ENCODE assay signal across 8 cellular contexts in genomic region chr12:132887513-132888341, GRCh38. TPM values are rescaled to one million over a fixed set of nuclear protein-coding genes. Genes with fewer than 3 reads are reported as not detected.
DNase-seq lines count a peak whose midpoint lies in the region; ATAC-seq and TF ChIP-seq lines count a peak whose summit lies in the region.

A gene with protein sequence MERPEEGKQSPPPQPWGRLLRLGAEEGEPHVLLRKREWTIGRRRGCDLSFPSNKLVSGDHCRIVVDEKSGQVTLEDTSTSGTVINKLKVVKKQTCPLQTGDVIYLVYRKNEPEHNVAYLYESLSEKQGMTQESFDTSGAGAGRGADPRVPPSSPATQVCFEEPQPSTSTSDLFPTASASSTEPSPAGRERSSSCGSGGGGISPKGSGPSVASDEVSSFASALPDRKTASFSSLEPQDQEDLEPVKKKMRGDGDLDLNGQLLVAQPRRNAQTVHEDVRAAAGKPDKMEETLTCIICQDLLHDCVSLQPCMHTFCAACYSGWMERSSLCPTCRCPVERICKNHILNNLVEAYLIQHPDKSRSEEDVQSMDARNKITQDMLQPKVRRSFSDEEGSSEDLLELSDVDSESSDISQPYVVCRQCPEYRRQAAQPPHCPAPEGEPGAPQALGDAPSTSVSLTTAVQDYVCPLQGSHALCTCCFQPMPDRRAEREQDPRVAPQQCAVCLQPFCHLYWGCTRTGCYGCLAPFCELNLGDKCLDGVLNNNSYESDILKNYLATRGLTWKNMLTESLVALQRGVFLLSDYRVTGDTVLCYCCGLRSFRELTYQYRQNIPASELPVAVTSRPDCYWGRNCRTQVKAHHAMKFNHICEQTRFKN (minus strand): TSS chr12:132887605. CDS start chr12:132887328, 277 bp downstream.

- H3K27ac Mint-ChIP-seq in CD4-positive, CD25-positive, alpha-beta regulatory T cell = peak within 1 kb of the TSS; percentile 100

- no peaks in the 10 kb centered on the region for H3K27me3 ChIP-seq in CD4-positive, CD25-positive, alpha-beta regulatory T cell (ENCODE audit: control insufficient read depth, insufficient read depth, low read length)

- H3K9me3 ChIP-seq in CD4-positive, CD25-positive, alpha-beta regulatory T cell (ENCODE audit: control insufficient read depth in 2 of 2, low read length in 2 of 2) = peaks cover 3 to 12% of the 10 kb centered on the region in 2 experiments

- H3K4me3 Mint-ChIP-seq in CD4-positive, CD25-positive, alpha-beta regulatory T cell = peak within 1 kb of the TSS; percentile 99 to 100 (median 100)

- ATAC-seq in CD4-positive, CD25-positive, alpha-beta regulatory T cell (ENCODE audit: low read depth in 2 of 2) = peak; percentile 99
- peak; percentile 98 for ATAC-seq in GM19455 (IDR thresholded peaks at IDR 0.05; ENCODE audit: unreplicated experiment)

- peaks cover 0 to 7% (median 2%) of the 10 kb centered on the region in 7 donors for H3K9me3 Mint-ChIP-seq in CD4-positive, CD25-positive, alpha-beta regulatory T cell

- no peak for TF ChIP-seq CTCF in epithelial cell of esophagus (IDR thresholded peaks at IDR 0.05; ENCODE audit: insufficient read depth, low read depth, low read length, missing control alignments)

- peaks cover 4% of the 10 kb centered on the region for H3K27me3 Mint-ChIP-seq in CD4-positive, CD25-positive, alpha-beta regulatory T cell

- peak; percentile 92 to 99 (median 94) for DNase-seq in CD4-positive, CD25-positive, alpha-beta regulatory T cell
- peak; percentile 94 for DNase-seq in HPDE6-E6E7 (ENCODE audit: extremely low spot score)
- DNase-seq in NOMO-1 treated with dmso at 0.1 percent for 144 hours (lab: John Stamatoyannopoulos, UW; ENCODE audit: unreplicated experiment) = peak; percentile 94
- peak; percentile 94 for DNase-seq in activated T-cell treated with anti-CD3 and anti-CD28 coated beads for 48 hours (ENCODE audit: low read depth)
- DNase-seq in epithelial cell of esophagus (ENCODE audit: low read depth) = peak; percentile 98
- DNase-seq in middle frontal gyrus (ENCODE audit: extremely low spot score, low spot score) = peak; percentile 98
- DNase-seq in stimulated activated CD8-positive, alpha-beta memory T cell treated with anti-CD3 and anti-CD28 coated beads, Interleukin-2, amount 100 ng/mL, for 1 hour (ENCODE audit: low read depth in 2 of 2) = peak; percentile 82 to 90

- peaks cover 7% of the 10 kb centered on the region for H3K36me3 Mint-ChIP-seq in CD4-positive, CD25-positive, alpha-beta regulatory T cell

- H3K36me3 ChIP-seq in CD4-positive, CD25-positive, alpha-beta regulatory T cell (ENCODE audit: control insufficient read depth, insufficient read depth, low read length) = peaks cover 4% of the 10 kb centered on the region

- peaks cover 14 to 44% (median 27%) of the 10 kb centered on the region in 4 donors for H3K4me1 Mint-ChIP-seq in CD4-positive, CD25-positive, alpha-beta regulatory T cell

- H3K4me1 ChIP-seq in CD4-positive, CD25-positive, alpha-beta regulatory T cell (ENCODE audit: control insufficient read depth, insufficient read depth, low read length, poor library complexity, severe bottlenecking) = peaks cover 14% of the 10 kb centered on the region

- H3K4me3 ChIP-seq in CD4-positive, CD25-positive, alpha-beta regulatory T cell (ENCODE audit: low read depth, low read length) = peak within 1 kb of the TSS; percentile 91
- H3K4me3 ChIP-seq in epithelial cell of esophagus (ENCODE audit: low read length) = peak within 1 kb of the TSS; percentile 88

- peak within 1 kb of the TSS; percentile 97 for H3K27ac ChIP-seq in CD4-positive, CD25-positive, alpha-beta regulatory T cell (ENCODE audit: insufficient read depth, low read length, poor library complexity, severe bottlenecking)

RNA-seq across cellular contexts. Expression of the gene that starts here (rescaled TPM):
- total RNA-seq in CD4-positive, CD25-positive, alpha-beta regulatory T cell = 118 TPM
- 10 to 100 TPM; 24.3 to 43.3 (median 37.4) TPM for polyA plus RNA-seq in CD4-positive, CD25-positive, alpha-beta regulatory T cell

Comparison
In these comparisons a context has a peak if more than half of its experiments do, and no peak if none do; other contexts are left out.
1. Peak in every context shown above with its lines: DNase-seq, ATAC-seq, H3K4me3 ChIP-seq and H3K27ac ChIP-seq.